ENCODE assay signal across 8 cellular contexts in the genomic region with DNA sequence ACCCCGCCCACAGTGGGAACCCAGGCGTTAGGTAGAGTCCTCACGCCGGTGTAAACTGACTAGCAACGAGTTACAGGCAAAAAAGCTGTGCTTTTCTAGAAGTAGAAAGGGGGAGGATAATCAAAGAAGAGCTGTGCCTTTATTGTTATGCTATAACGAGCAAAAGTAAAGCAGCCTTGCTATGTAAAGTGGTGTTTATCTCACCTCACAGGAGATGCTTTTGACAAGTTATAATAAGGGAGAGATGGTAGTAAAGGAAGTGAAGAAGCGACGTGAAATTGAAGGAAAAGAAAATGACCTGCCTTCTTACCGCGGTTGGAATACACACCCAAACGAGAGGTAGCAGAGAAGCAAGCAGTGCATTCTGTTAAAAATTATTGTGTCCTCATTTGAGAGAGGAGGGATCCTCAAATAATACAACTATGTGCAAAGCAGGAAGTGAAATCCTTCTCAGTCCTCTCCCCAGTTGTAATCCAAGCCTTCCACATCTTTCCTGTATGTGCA. TPM values are rescaled to one million over a fixed set of nuclear protein-coding genes. Genes with fewer than 3 reads are reported as not detected.
DNase-seq lines count a peak whose midpoint lies in the region; ATAC-seq and TF ChIP-seq lines count a peak whose summit lies in the region.

No MANE protein-coding gene starts in this region.

- H3K27me3 Mint-ChIP-seq in natural killer cell (ENCODE audit: low read depth in 2 of 2), result no peaks in the 10 kb centered on the region

- DNase-seq in ACHN (peak; percentile 22), NCI-H345 (lab: John Stamatoyannopoulos, UW) (peak; percentile 20), coronary artery (ENCODE audit: low spot score) (no peak), natural killer cell (no peak), occipital lobe (lab: John Stamatoyannopoulos, UW) (no peak), COLO829 (ENCODE audit: low spot score) (no peak)
- no peak for DNase-seq in effector CD8-positive, alpha-beta T cell (lab: John Stamatoyannopoulos, UW)

- no peaks in the 10 kb centered on the region for H3K36me3 Mint-ChIP-seq in natural killer cell

- intact Hi-C loops in natural killer cell (cut with micrococcal nuclease), result loop anchor here (2.0 kb wide), 1 partner anchor 24 kb away; no protein-coding TSS in a partner anchor

- ATAC-seq in GM18907 (IDR thresholded peaks at IDR 0.05; ENCODE audit: unreplicated experiment), result peak; percentile 0
- peak in 2 of 3 donors; percentile 37 to 51 for ATAC-seq in natural killer cell

- peak overlapping the region; percentile 96 for H3K4me3 ChIP-seq in coronary artery

- peak overlapping the region; percentile 78 to 99 for H3K27ac ChIP-seq in coronary artery

- no peaks in the 10 kb centered on the region for H3K9me3 Mint-ChIP-seq in natural killer cell

- peaks cover 34 to 42% of the 10 kb centered on the region in 2 donors for H3K4me1 Mint-ChIP-seq in natural killer cell

- peak overlapping the region; percentile 91 to 96 for H3K27ac Mint-ChIP-seq in natural killer cell

- TF ChIP-seq CTCF in coronary artery (IDR thresholded peaks at IDR 0.05) (no peak), natural killer cell (IDR thresholded peaks at IDR 0.05) (no peak)

- in situ Hi-C loops in ACHN (cut with HindIII; ENCODE audit: low pct_ligation_motif_present, low pct_unique_long_range_greater_than_20kb, low sequenced_read_pairs), result no loop called here

- peak overlapping the region; percentile 96 for H3K4me3 Mint-ChIP-seq in natural killer cell

RNA-seq across cellular contexts. Expression of a gene that starts 0.9 kb away (rescaled TPM):
- 100 to 1,000 TPM in 1 of 3 donors, 10 to 100 TPM in 2; 68.9 to 121 (median 76.1) TPM for total RNA-seq in natural killer cell
- total RNA-seq in occipital lobe, result 89.5 TPM

Comparison
In these comparisons a context has a peak if more than half of its experiments do, and no peak if none do; other contexts are left out.
1. DNase-seq: peak in ACHN (single experiment) and NCI-H345 (single experiment); none in coronary artery (single experiment), natural killer cell (single experiment), occipital lobe (single experiment), COLO829 (single experiment) and effector CD8-positive, alpha-beta T cell (single experiment).